2 cellular contexts compared by ENCODE assay signal in the genomic region with DNA sequence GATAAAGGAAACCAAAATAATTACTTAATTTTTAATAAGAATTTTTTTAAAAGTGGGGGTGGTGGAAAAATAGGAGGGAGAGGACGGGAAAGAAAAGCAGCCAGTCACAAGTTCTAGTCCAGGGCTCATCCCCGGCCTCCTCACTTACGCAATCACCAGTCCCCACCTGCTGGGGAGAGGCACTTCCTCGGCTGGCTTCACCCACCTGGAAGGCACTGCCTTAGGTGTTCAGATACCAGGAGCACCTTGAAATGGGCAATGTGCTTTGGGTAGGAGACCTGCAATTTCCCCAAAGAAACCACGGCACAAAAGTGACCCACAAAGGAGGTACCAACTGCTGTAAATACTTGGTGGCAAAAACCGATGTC.
A peak's percentile ranks its signal among the peaks of the same experiment; 100 is the strongest.
TF ChIP-seq lines count a peak whose summit lies in the region.

No MANE protein-coding gene starts in this region.

TF ChIP-seq in A549, 52 proteins besides CTCF, POLR2A, EP300 and RAD21 (continued from another document):
- TF ChIP-seq HEYL (CRISPR knock-in tag; IDR thresholded peaks at IDR 0.05) (no peak), HOXA7 (CRISPR knock-in tag; IDR thresholded peaks at IDR 0.05) (no peak)
- TF ChIP-seq, protein P1, sequence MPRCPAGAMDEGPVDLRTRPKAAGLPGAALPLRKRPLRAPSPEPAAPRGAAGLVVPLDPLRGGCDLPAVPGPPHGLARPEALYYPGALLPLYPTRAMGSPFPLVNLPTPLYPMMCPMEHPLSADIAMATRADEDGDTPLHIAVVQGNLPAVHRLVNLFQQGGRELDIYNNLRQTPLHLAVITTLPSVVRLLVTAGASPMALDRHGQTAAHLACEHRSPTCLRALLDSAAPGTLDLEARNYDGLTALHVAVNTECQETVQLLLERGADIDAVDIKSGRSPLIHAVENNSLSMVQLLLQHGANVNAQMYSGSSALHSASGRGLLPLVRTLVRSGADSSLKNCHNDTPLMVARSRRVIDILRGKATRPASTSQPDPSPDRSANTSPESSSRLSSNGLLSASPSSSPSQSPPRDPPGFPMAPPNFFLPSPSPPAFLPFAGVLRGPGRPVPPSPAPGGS (IDR thresholded peaks at IDR 0.05): no peak

TF ChIP-seq in HCT116, 20 proteins besides CTCF, POLR2A, EP300 and RAD21 (continued from another document):
- TF ChIP-seq CEBPB (IDR thresholded peaks at IDR 0.05; ENCODE audit: low read depth): peak; percentile 24; the same call in 1 of the 2 replicates
